Comparison of ENCODE assay signal across 8 cellular contexts in genomic region chr1:36151133-36151844, GRCh38. TPM values are rescaled to one million over a fixed set of nuclear protein-coding genes. Genes with fewer than 3 reads are reported as not detected.
DNase-seq lines count a peak whose midpoint lies in the region; ATAC-seq and TF ChIP-seq lines count a peak whose summit lies in the region.

No MANE protein-coding gene starts in this region.

- POLR2A ChIA-PET in CD4-positive, alpha-beta T cell (lab: Charles Lee) = interaction anchor here (0.5 to 5.1 kb wide), 5 partner anchors 10 to 155 kb away, joined by 3 to 194 read pairs (median 75); partner anchors contain the start of genes SH3D21 and THRAP3

- H3K4me2 ChIP-seq in osteoblast (ENCODE audit: insufficient read depth, low read length) = peak overlapping the region; percentile 77

- H3K27me3 ChIP-seq in CD4-positive, alpha-beta T cell (ENCODE audit: control insufficient read depth, insufficient read depth, low read length) = no peaks in the 10 kb centered on the region
- H3K27me3 ChIP-seq in ectodermal cell (ENCODE audit: control insufficient read depth, insufficient read depth, low read length, poor library complexity, severe bottlenecking) (peaks cover 16% of the 10 kb centered on the region), osteoblast (ENCODE audit: insufficient read depth, low read length) (no peaks in the 10 kb centered on the region)

- DNase-seq in CD4-positive, alpha-beta T cell = no peak
- DNase-seq in NCI-H82 treated with DMSO at 0.1 percent for 48 hours (lab: John Stamatoyannopoulos, UW; ENCODE audit: unreplicated experiment) = peak; percentile 14
- no peak for DNase-seq in osteoblast (ENCODE audit: insufficient read length, low spot score, missing footprints)
- DNase-seq in AG08396 (ENCODE audit: low spot score) = no peak
- no peak for DNase-seq in ecto neural progenitor cell (ENCODE audit: low spot score)
- no peak for DNase-seq in AG08395 (ENCODE audit: low spot score)

- no peaks in the 10 kb centered on the region for H3K27me3 Mint-ChIP-seq in CD4-positive, alpha-beta T cell

- H3K79me2 ChIP-seq in osteoblast (ENCODE audit: insufficient read depth, low read length) = peaks cover 42% of the 10 kb centered on the region

- H3K36me3 ChIP-seq in ectodermal cell (ENCODE audit: control insufficient read depth, insufficient read depth, low read length) (no peaks in the 10 kb centered on the region), osteoblast (ENCODE audit: insufficient read depth, low read length) (no peaks in the 10 kb centered on the region)

- peak overlapping the region; percentile 85 for H2AFZ ChIP-seq in osteoblast (ENCODE audit: low read length)

- H4K20me1 ChIP-seq in osteoblast (ENCODE audit: insufficient read depth, low read length) = peaks cover 6% of the 10 kb centered on the region

- H3K36me3 Mint-ChIP-seq in CD4-positive, alpha-beta T cell (ENCODE audit: low read depth) = peaks cover 8% of the 10 kb centered on the region

- no peak for ATAC-seq in CD4-positive, alpha-beta T cell (ENCODE audit: poor library complexity)
- ATAC-seq in GM21526 (IDR thresholded peaks at IDR 0.05; ENCODE audit: low FRiP score, unreplicated experiment) = no peak

- peaks cover 47% of the 10 kb centered on the region for H3K4me1 ChIP-seq in ectodermal cell (ENCODE audit: control insufficient read depth, insufficient read depth, low read length)
- H3K4me1 ChIP-seq in osteoblast (ENCODE audit: insufficient read depth, low read length) = peaks cover 48% of the 10 kb centered on the region

- 15 to 24% methylated on average over 1 of the region's 1 CpG for WGBS in ectodermal cell, 2 experiments

- H3K4me3 Mint-ChIP-seq in CD4-positive, alpha-beta T cell = peak overlapping the region; percentile 98

- H3K9me3 Mint-ChIP-seq in CD4-positive, alpha-beta T cell = no peaks in the 10 kb centered on the region

- H3K4me3 ChIP-seq in ectodermal cell (ENCODE audit: insufficient read depth, low read depth, low read length) (no peak overlapping the region), osteoblast (ENCODE audit: insufficient read depth, low read length) (no peak overlapping the region)

- TF ChIP-seq CTCF in CD4-positive, alpha-beta T cell (IDR thresholded peaks at IDR 0.05) = no peak
- TF ChIP-seq CTCF in osteoblast (IDR thresholded peaks at IDR 0.05; ENCODE audit: extremely low read depth, low read depth, low read length) = no peak

- peaks cover 80% of the 10 kb centered on the region for H3K4me1 Mint-ChIP-seq in CD4-positive, alpha-beta T cell (ENCODE audit: low read depth)

- H3K27ac ChIP-seq in CD4-positive, alpha-beta T cell (ENCODE audit: low read depth, low read length) = peak overlapping the region; percentile 92
- H3K27ac ChIP-seq in ectodermal cell (ENCODE audit: insufficient read depth, low read depth, low read length, poor library complexity, severe bottlenecking) = peak overlapping the region; percentile 45
- H3K27ac ChIP-seq in osteoblast (ENCODE audit: low read depth, low read length) = peak overlapping the region; percentile 91

- H3K9me3 ChIP-seq in CD4-positive, alpha-beta T cell (ENCODE audit: control insufficient read depth, low read length) = no peaks in the 10 kb centered on the region
- H3K9me3 ChIP-seq in ectodermal cell (ENCODE audit: control insufficient read depth, low read length) (no peaks in the 10 kb centered on the region), osteoblast (ENCODE audit: low read depth, low read length) (no peaks in the 10 kb centered on the region)

- peak overlapping the region; percentile 95 for H3K27ac Mint-ChIP-seq in CD4-positive, alpha-beta T cell

- CTCF ChIA-PET in CD4-positive, alpha-beta T cell (lab: Charles Lee) = interaction anchor here (1.0 to 4.0 kb wide), 3 partner anchors 10 to 70 kb away, joined by 3 to 114 read pairs (median 74); no protein-coding TSS in a partner anchor

- intact Hi-C loops in CD4-positive, alpha-beta T cell (cut with DNase I, micrococcal nuclease) = loop anchor here in 1 of 2 experiments (5.0 kb wide), 1 partner anchor 151 kb away; no protein-coding TSS in a partner anchor

RNA-seq across cellular contexts. Expression of gene TRAPPC3, which starts 2.0 kb away (rescaled TPM):
- total RNA-seq in CD4-positive, alpha-beta T cell = 10 to 100 TPM; 18.4 to 21.3 TPM
- 63.7 TPM for polyA plus RNA-seq in ectodermal cell (2013, experiment 1 of 4)
- 64.2 TPM for polyA plus RNA-seq in ectodermal cell (2013, experiment 2 of 4)
- polyA plus RNA-seq in ectodermal cell (2013, experiment 3 of 4) = 59.8 TPM
- 68.0 TPM for polyA plus RNA-seq in ectodermal cell (2013, experiment 4 of 4)
- total RNA-seq in osteoblast = 93.4 and 111 TPM in 2 replicates

RNA-seq across cellular contexts. Expression of gene MAP7D1, which starts 4.7 kb away (rescaled TPM):
- 100 to 1,000 TPM; 156 to 163 TPM for total RNA-seq in CD4-positive, alpha-beta T cell
- polyA plus RNA-seq in ectodermal cell (2013, experiment 1 of 4) = 131 TPM
- 138 TPM for polyA plus RNA-seq in ectodermal cell (2013, experiment 2 of 4)
- 98.5 TPM for polyA plus RNA-seq in ectodermal cell (2013, experiment 3 of 4)
- polyA plus RNA-seq in ectodermal cell (2013, experiment 4 of 4) = 108 TPM
- total RNA-seq in osteoblast = 106 and 132 TPM in 2 replicates

RNA-seq across cellular contexts. Expression of gene COL8A2, which starts 26.3 kb away (rescaled TPM):
- total RNA-seq in CD4-positive, alpha-beta T cell = under 1 TPM; 0.05 to 0.06 TPM
- polyA plus RNA-seq in ectodermal cell (2013, experiment 1 of 4) = 0.09 TPM
- 0.12 TPM for polyA plus RNA-seq in ectodermal cell (2013, experiment 2 of 4)
- 0.27 TPM for polyA plus RNA-seq in ectodermal cell (2013, experiment 3 of 4)
- 0.32 TPM for polyA plus RNA-seq in ectodermal cell (2013, experiment 4 of 4)
- 12.7 and 15.2 TPM in 2 replicates for total RNA-seq in osteoblast

Comparison
In these comparisons a context has a peak if more than half of its experiments do, and no peak if none do; other contexts are left out.
1. RNA of gene COL8A2, which starts 26.3 kb away (total RNA-seq): 12.7 to 15.2 TPM in osteoblast; 0.05 to 0.06 TPM in CD4-positive, alpha-beta T cell; every median in the first group is over 10 times any median in the second.
2. Peak in every context shown above with its lines, with median percentiles within 50 percentile points of each other: H3K27ac ChIP-seq.